In genomic region chr6:69957990-69958559, GRCh38 we compare ENCODE assay signal across 1 cellular context.
A peak's percentile ranks its signal among the peaks of the same experiment; 100 is the strongest.
TF ChIP-seq lines count a peak whose summit lies in the region.

No MANE protein-coding gene starts in this region.

TF ChIP-seq in SK-N-SH, 30 proteins besides CTCF, POLR2A, EP300 and RAD21 (continued from another document):
- TF ChIP-seq NRF1 (IDR thresholded peaks at IDR 0.05; ENCODE audit: low read depth, low read length) (no peak), ZBTB33 (IDR thresholded peaks at IDR 0.05; ENCODE audit: borderline replicate concordance, low read depth) (no peak), JUND (IDR thresholded peaks at IDR 0.05) (peak; percentile 66), FOXM1 (IDR thresholded peaks at IDR 0.05; ENCODE audit: low read depth) (peak; percentile 43; the same call in 1 of the 2 replicates), RXRA (IDR thresholded peaks at IDR 0.05; ENCODE audit: borderline replicate concordance, low read depth) (no peak), RFX5 (IDR thresholded peaks at IDR 0.05; ENCODE audit: low read length) (no peak), FOXJ3 (CRISPR knock-in tag; IDR thresholded peaks at IDR 0.05) (no peak), GATA2 (CRISPR knock-in tag; IDR thresholded peaks at IDR 0.05) (no peak), PBX3 (IDR thresholded peaks at IDR 0.05) (peak; percentile 64), USF1 (IDR thresholded peaks at IDR 0.05; ENCODE audit: borderline replicate concordance, low read depth) (no peak), SMC3 (IDR thresholded peaks at IDR 0.05; ENCODE audit: low read depth, low read length) (no peak), GABPA (IDR thresholded peaks at IDR 0.05; ENCODE audit: low read depth) (no peak)
- TF ChIP-seq, protein P1, sequence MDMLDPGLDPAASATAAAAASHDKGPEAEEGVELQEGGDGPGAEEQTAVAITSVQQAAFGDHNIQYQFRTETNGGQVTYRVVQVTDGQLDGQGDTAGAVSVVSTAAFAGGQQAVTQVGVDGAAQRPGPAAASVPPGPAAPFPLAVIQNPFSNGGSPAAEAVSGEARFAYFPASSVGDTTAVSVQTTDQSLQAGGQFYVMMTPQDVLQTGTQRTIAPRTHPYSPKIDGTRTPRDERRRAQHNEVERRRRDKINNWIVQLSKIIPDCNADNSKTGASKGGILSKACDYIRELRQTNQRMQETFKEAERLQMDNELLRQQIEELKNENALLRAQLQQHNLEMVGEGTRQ (IDR thresholded peaks at IDR 0.05; ENCODE audit: borderline replicate concordance, low read depth, low read length) = no peak
- TF ChIP-seq, protein P2, sequence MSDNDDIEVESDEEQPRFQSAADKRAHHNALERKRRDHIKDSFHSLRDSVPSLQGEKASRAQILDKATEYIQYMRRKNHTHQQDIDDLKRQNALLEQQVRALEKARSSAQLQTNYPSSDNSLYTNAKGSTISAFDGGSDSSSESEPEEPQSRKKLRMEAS (IDR thresholded peaks at IDR 0.05; ENCODE audit: low read depth) = no peak
